ENCODE assay signal across 9 cellular contexts in genomic region chr20:63740501-63741353, GRCh38. TPM values are rescaled to one million over a fixed set of nuclear protein-coding genes. Genes with fewer than 3 reads are reported as not detected.
A peak's percentile ranks its signal among the peaks of the same experiment; 100 is the strongest.
DNase-seq lines count a peak whose midpoint lies in the region; ATAC-seq lines count a peak whose summit lies in the region.
"Had no signal": no experiment of that assay in that cellular context is flagged by ENCODE, and none has a peak within 500 bp of the region (broad histone marks: within the 10 kb centered on the region; RNA-seq: fewer than 3 reads in every experiment).

No MANE protein-coding gene starts in this region.

- ATAC-seq in GM19372 (IDR thresholded peaks at IDR 0.05; ENCODE audit: low read depth, unreplicated experiment) (peak; percentile 2), HG03442 (IDR thresholded peaks at IDR 0.05; ENCODE audit: unreplicated experiment) (no peak)

- H3K36me3 Mint-ChIP-seq in activated CD4-positive, alpha-beta T cell treated with anti-CD3 and anti-CD28 coated beads, Interleukin-2, amount 10 ng/mL, durations not matched to agents 7 days and 5 days (ENCODE audit: low read depth) = peaks cover 18% of the 10 kb centered on the region

- CTCF ChIA-PET in activated CD4-positive, alpha-beta T cell treated with anti-CD3 and anti-CD28 coated beads, Interleukin-2, amount 10 ng/mL, durations not matched to agents 7 days and 5 days (lab: Charles Lee) = interaction anchor here (0.6 to 1.5 kb wide), 6 partner anchors 10 to 64 kb away, joined by 3 to 5 read pairs (median 4); no protein-coding TSS in a partner anchor

- POLR2A ChIA-PET in activated CD4-positive, alpha-beta T cell treated with anti-CD3 and anti-CD28 coated beads, Interleukin-2, amount 10 ng/mL, durations not matched to agents 7 days and 5 days (lab: Charles Lee) = interaction anchor here (1.1 kb wide), 1 partner anchor 33 kb away, joined by 4 read pairs; the partner anchor contains the start of genes ARFRP1 and ZGPAT

- peaks cover 29% of the 10 kb centered on the region for H4K20me1 ChIP-seq in BLaER1

- H3K9ac ChIP-seq in BLaER1 = peak overlapping the region; percentile 80

- H3K36me3 ChIP-seq in BLaER1 = peaks cover 24% of the 10 kb centered on the region

- peak overlapping the region; percentile 63 for H3K4me3 Mint-ChIP-seq in activated CD4-positive, alpha-beta T cell treated with anti-CD3 and anti-CD28 coated beads, Interleukin-2, amount 10 ng/mL, durations not matched to agents 7 days and 5 days

- H3K4me2 ChIP-seq in BLaER1 = peak overlapping the region; percentile 91

- H3K27ac ChIP-seq in BLaER1 (peak overlapping the region; percentile 81), epithelial cell of prostate (peak overlapping the region; percentile 91), temporal lobe (ENCODE audit: low read depth, low read length) (peak overlapping the region; percentile 72)

- H3K27me3 ChIP-seq in BLaER1 = no peaks in the 10 kb centered on the region

- DNase-seq in NCI-H226 (peak; percentile 92), epithelial cell of prostate (ENCODE audit: low read depth, low spot score) (no peak), mesenteric fat pad (ENCODE audit: low spot score) (peak; percentile 97)
- peak; percentile 42 for DNase-seq in activated CD4-positive, alpha-beta T cell treated with anti-CD3 and anti-CD28 coated beads, Interleukin-2, amount 10 ng/mL, durations not matched to agents 7 days and 5 days

- no peaks in the 10 kb centered on the region for H3K9me3 Mint-ChIP-seq in activated CD4-positive, alpha-beta T cell treated with anti-CD3 and anti-CD28 coated beads, Interleukin-2, amount 10 ng/mL, durations not matched to agents 7 days and 5 days

- peak overlapping the region; percentile 77 for H3K4me3 ChIP-seq in BLaER1

- H3K27me3 Mint-ChIP-seq in activated CD4-positive, alpha-beta T cell treated with anti-CD3 and anti-CD28 coated beads, Interleukin-2, amount 10 ng/mL, durations not matched to agents 7 days and 5 days = no peaks in the 10 kb centered on the region

- peaks cover 55% of the 10 kb centered on the region for H3K4me1 ChIP-seq in BLaER1

- no peaks in the 10 kb centered on the region for H3K9me3 ChIP-seq in BLaER1

- peaks cover 8% of the 10 kb centered on the region for H3K4me1 Mint-ChIP-seq in activated CD4-positive, alpha-beta T cell treated with anti-CD3 and anti-CD28 coated beads, Interleukin-2, amount 10 ng/mL, durations not matched to agents 7 days and 5 days

- peak overlapping the region; percentile 54 for H3K27ac Mint-ChIP-seq in activated CD4-positive, alpha-beta T cell treated with anti-CD3 and anti-CD28 coated beads, Interleukin-2, amount 10 ng/mL, durations not matched to agents 7 days and 5 days

RNA-seq across cellular contexts. Expression of gene SLC2A4RG, which starts 1.2 kb away (rescaled TPM):
- total RNA-seq in activated CD4-positive, alpha-beta T cell treated with anti-CD3 and anti-CD28 coated beads, Interleukin-2, amount 10 ng/mL, durations not matched to agents 7 days and 5 days = 100 to 1,000 TPM; 105 to 129 TPM
- total RNA-seq in mesenteric fat pad = 62.0 TPM
- total RNA-seq in temporal lobe = 2.5 TPM

RNA-seq across cellular contexts. Expression of gene LIME1, which starts 4.3 kb away (rescaled TPM):
- 100 to 1,000 TPM; 253 to 302 TPM for total RNA-seq in activated CD4-positive, alpha-beta T cell treated with anti-CD3 and anti-CD28 coated beads, Interleukin-2, amount 10 ng/mL, durations not matched to agents 7 days and 5 days
- 6.5 TPM for total RNA-seq in mesenteric fat pad
- total RNA-seq in temporal lobe = 2.7 TPM

RNA-seq across cellular contexts. Expression of gene ZGPAT, which starts 32.9 kb away (rescaled TPM):
- total RNA-seq in activated CD4-positive, alpha-beta T cell treated with anti-CD3 and anti-CD28 coated beads, Interleukin-2, amount 10 ng/mL, durations not matched to agents 7 days and 5 days = 10 to 100 TPM; 37.3 to 43.3 TPM
- 26.7 TPM for total RNA-seq in mesenteric fat pad
- 7.6 TPM for total RNA-seq in temporal lobe

RNA-seq across cellular contexts. Expression of gene ARFRP1, which starts 33.0 kb away (rescaled TPM):
- total RNA-seq in activated CD4-positive, alpha-beta T cell treated with anti-CD3 and anti-CD28 coated beads, Interleukin-2, amount 10 ng/mL, durations not matched to agents 7 days and 5 days = 10 to 100 TPM; 52.7 to 64.5 TPM
- 47.3 TPM for total RNA-seq in mesenteric fat pad
- 18.7 TPM for total RNA-seq in temporal lobe

RNA-seq across cellular contexts. Expression of gene TNFRSF6B, which starts 44.3 kb away (rescaled TPM):
- total RNA-seq in activated CD4-positive, alpha-beta T cell treated with anti-CD3 and anti-CD28 coated beads, Interleukin-2, amount 10 ng/mL, durations not matched to agents 7 days and 5 days = 1 to 10 TPM in 1 of 2 experiments, not detected in 1; 1.0 TPM
- total RNA-seq in mesenteric fat pad = 4.7 TPM
- 0.49 TPM for total RNA-seq in temporal lobe
- total RNA-seq: T-helper 1 cell treated with Interleukin-12 subunit alpha and Interleukin-12 subunit beta and Interleukin-4 antibody, amounts not matched to agents 30 ng/mL and 1 ng/mL, for 36 hours had no signal

Comparison
In these comparisons a context has a peak if more than half of its experiments do, and no peak if none do; other contexts are left out.
1. RNA of gene SLC2A4RG, which starts 1.2 kb away (total RNA-seq): 105 to 129 TPM in activated CD4-positive, alpha-beta T cell treated with anti-CD3 and anti-CD28 coated beads, Interleukin-2, amount 10 ng/mL, durations not matched to agents 7 days and 5 days and 62.0 TPM in mesenteric fat pad (single experiment); 2.5 TPM in temporal lobe (single experiment); every median in the first group is over 10 times any median in the second.
2. RNA of gene LIME1, which starts 4.3 kb away (total RNA-seq): 253 to 302 TPM in activated CD4-positive, alpha-beta T cell treated with anti-CD3 and anti-CD28 coated beads, Interleukin-2, amount 10 ng/mL, durations not matched to agents 7 days and 5 days; 6.5 TPM in mesenteric fat pad (single experiment) and 2.7 TPM in temporal lobe (single experiment); every median in the first group is over 10 times any median in the second.
3. Peak in every context shown above with its lines, with median percentiles within 50 percentile points of each other: H3K27ac ChIP-seq.